Comparison of ENCODE assay signal across 23 cellular contexts in genomic region chr10:30596493-30597432, GRCh38. TPM values are rescaled to one million over a fixed set of nuclear protein-coding genes. Genes with fewer than 3 reads are reported as not detected.
A peak's percentile ranks its signal among the peaks of the same experiment; 100 is the strongest.
DNase-seq lines count a peak whose midpoint lies in the region; ATAC-seq, FAIRE-seq and TF ChIP-seq lines count a peak whose summit lies in the region.
"Not testable (repeated sequence)": the region's sequence is repeated elsewhere in the genome, so short reads cannot be mapped to it uniquely, and the experiment has no call there.
"Had no signal": no experiment of that assay in that cellular context is flagged by ENCODE, and none has a peak within 500 bp of the region (broad histone marks: within the 10 kb centered on the region; RNA-seq: fewer than 3 reads in every experiment).

No MANE protein-coding gene starts in this region.

- H3K27ac Mint-ChIP-seq in CD14-positive monocyte (peak overlapping the region in 5 of 7 donors; percentile 12 to 68 (median 47)), T-helper 17 cell (peak overlapping the region; percentile 45)
- H3K27ac Mint-ChIP-seq in nephron progenitor cell = not testable (repeated sequence)

- H3K9ac ChIP-seq in keratinocyte (ENCODE audit: control insufficient read depth, extremely low read depth, insufficient read depth, low read length) = not testable (repeated sequence)

- not testable (repeated sequence) for DNase-seq in CD14-positive monocyte (ENCODE audit: low spot score); T-helper 17 cell; bronchial epithelial cell (ENCODE audit: low read depth); keratinocyte (ENCODE audit: low read depth, low spot score); nephron progenitor cell
- DNase-seq in NCI-H2081 (lab: John Stamatoyannopoulos, UW) = peak; percentile 73 to 84

- CTCF ChIA-PET in HEK293 (lab: Yijun Ruan, JAX) = not testable (repeated sequence)

- H3K36me3 ChIP-seq in HEK293 (ENCODE audit: control insufficient read depth in 2 of 2, insufficient read depth in 1 of 2, low read length in 2 of 2); bronchial epithelial cell (ENCODE audit: control insufficient read depth, insufficient read depth, low read length); keratinocyte (ENCODE audit: control insufficient read depth in 2 of 2, extremely low read depth in 1 of 2, insufficient read depth in 2 of 2, low read length in 2 of 2): not testable (repeated sequence)

- H3K79me2 ChIP-seq in keratinocyte (ENCODE audit: control insufficient read depth, insufficient read depth, low read length) = not testable (repeated sequence)

- intact Hi-C loops in CD14-positive monocyte (cut with micrococcal nuclease) = not testable (repeated sequence)

- not testable (repeated sequence) for H3K4me1 ChIP-seq in HEK293 (ENCODE audit: control insufficient read depth, insufficient read depth, low read length); keratinocyte (ENCODE audit: control insufficient read depth, extremely low read depth, insufficient read depth, low read length)

- not testable (repeated sequence) for H3K9me1 ChIP-seq in keratinocyte (ENCODE audit: control insufficient read depth, extremely low read depth, insufficient read depth, low read length)

- not testable (repeated sequence) for H3K27me3 Mint-ChIP-seq in CD14-positive monocyte (ENCODE audit: low read depth in 3 of 3)
- H3K27me3 Mint-ChIP-seq in T-helper 17 cell (peaks cover 58% of the 10 kb centered on the region), nephron progenitor cell (ENCODE audit: low read depth, poor library complexity) (peaks cover 18% of the 10 kb centered on the region)

- H3K27ac ChIP-seq in HEK293 (ENCODE audit: extremely low read depth, low read depth, low read length); keratinocyte (ENCODE audit: control insufficient read depth, insufficient read depth, low read length): not testable (repeated sequence)

- dilution Hi-C loops in keratinocyte (cut with MboI; ENCODE audit: extremely low pct_ligation_motif_present, low sequenced_read_pairs) = not testable (repeated sequence)

- POLR2A ChIA-PET in HEK293 (lab: Yijun Ruan, JAX) = not testable (repeated sequence)

- not testable (repeated sequence) for TF ChIP-seq CTCF in CD14-positive monocyte (IDR thresholded peaks at IDR 0.05); HEK293 (tag by site-specific recombination; IDR thresholded peaks at IDR 0.05); bronchial epithelial cell (IDR thresholded peaks at IDR 0.05; ENCODE audit: insufficient read depth, low read length, severe bottlenecking); keratinocyte (optimal IDR thresholded peaks at IDR 0.05 in 1 of 3, IDR thresholded peaks at IDR 0.05 in 1 of 3, conservative IDR thresholded peaks at IDR 0.05 in 1 of 3; ENCODE audit: extremely low read depth in 1 of 3, insufficient read depth in 2 of 3, low read length in 3 of 3); nephron progenitor cell (IDR thresholded peaks at IDR 0.05)

- not testable (repeated sequence) for H4K20me1 ChIP-seq in keratinocyte (ENCODE audit: control insufficient read depth, extremely low read depth, insufficient read depth, low read length)

- H3K4me3 Mint-ChIP-seq in CD14-positive monocyte, T-helper 17 cell: not testable (repeated sequence)
- H3K4me3 Mint-ChIP-seq in nephron progenitor cell = peak overlapping the region; percentile 25

- FAIRE-seq in bronchial epithelial cell (lab: Jason Lieb, UNC) (peak; percentile 50), keratinocyte (lab: Jason Lieb, UNC) (peak; percentile 5)

- not testable (repeated sequence) for H3K27me3 ChIP-seq in bronchial epithelial cell (ENCODE audit: control insufficient read depth, insufficient read depth, low read length); keratinocyte (ENCODE audit: control insufficient read depth, extremely low read depth, insufficient read depth, low read length)

- peaks cover 23% of the 10 kb centered on the region for H3K4me1 Mint-ChIP-seq in CD14-positive monocyte
- H3K4me1 Mint-ChIP-seq in T-helper 17 cell = not testable (repeated sequence)
- peaks cover 31% of the 10 kb centered on the region for H3K4me1 Mint-ChIP-seq in nephron progenitor cell

- H3K4me3 ChIP-seq in HEK293 (ENCODE audit: low read depth, low read length); bronchial epithelial cell (ENCODE audit: low read depth, low read length); keratinocyte (ENCODE audit: control insufficient read depth in 2 of 3, extremely low read depth in 1 of 3, insufficient read depth in 2 of 3, low read depth in 1 of 3, low read length in 3 of 3): not testable (repeated sequence)

- H3K9me3 ChIP-seq in HEK293 (ENCODE audit: control insufficient read depth, insufficient read depth, low read depth, low read length); T-helper 17 cell (ENCODE audit: control insufficient read depth, low read length, poor library complexity, severe bottlenecking); keratinocyte (ENCODE audit: control insufficient read depth, low read depth, low read length): not testable (repeated sequence)

- not testable (repeated sequence) for H3K36me3 Mint-ChIP-seq in CD14-positive monocyte; T-helper 17 cell (ENCODE audit: low read depth); nephron progenitor cell (ENCODE audit: low read depth)

- H3K9me3 Mint-ChIP-seq in CD14-positive monocyte, nephron progenitor cell: not testable (repeated sequence)

- not testable (repeated sequence) for H3K4me2 ChIP-seq in keratinocyte (ENCODE audit: control insufficient read depth, extremely low read depth, insufficient read depth, low read depth, low read length)

- H2AFZ ChIP-seq in keratinocyte (ENCODE audit: control insufficient read depth, low read length) = not testable (repeated sequence)

- not testable (repeated sequence) for ATAC-seq in T-helper 17 cell

TF ChIP-seq in HEK293, 187 proteins besides CTCF, POLR2A, EP300 and RAD21:
- peak; percentile 83 for TF ChIP-seq GLIS1 (tag by site-specific recombination; IDR thresholded peaks at IDR 0.05)
- TF ChIP-seq ZIC2 (tag by site-specific recombination; IDR thresholded peaks at IDR 0.05) = peak; percentile 67
- TF ChIP-seq OSR2 (tag by site-specific recombination; IDR thresholded peaks at IDR 0.05) = 0 out of 2 replicates have a peak, but pooled peaks have one; percentile 13
- TF ChIP-seq ZNF610 (tag by site-specific recombination; IDR thresholded peaks at IDR 0.05; ENCODE audit: borderline replicate concordance) = peak; percentile 86; the same call in 1 of the 2 replicates
TF ChIP-seq in HEK293: peak in this region for 4; not testable (repeated sequence) for 183.

RNA-seq across cellular contexts. Expression of gene LYZL2, which starts 32.8 kb away (rescaled TPM):
- polyA plus RNA-seq in CD14-positive monocyte (not detected), keratinocyte (not detected in 3 replicates)
- total RNA-seq in T-helper 17 cell (not detected), bronchial epithelial cell (not detected in 2 replicates)
- polyA plus RNA-seq in keratinocyte (2011; ENCODE audit: low read depth) = not detected
- polyA plus RNA-seq in keratinocyte (2011; cell fraction: cytosol; rRNA removed) = not detected in 2 replicates
- not detected in 2 replicates for polyA plus RNA-seq in keratinocyte (2011; cell fraction: nucleus; rRNA removed)
- not detected in 2 replicates for polyA plus RNA-seq in keratinocyte (2012; ENCODE audit: low replicate concordance)
- polyA minus RNA-seq in keratinocyte = not detected in 3 replicates
- not detected for polyA minus RNA-seq in keratinocyte (2011; cell fraction: cytosol; rRNA and poly(A)+ RNA removed)
- polyA minus RNA-seq in keratinocyte (2011; cell fraction: nucleus; rRNA and poly(A)+ RNA removed) = not detected in 2 replicates
- total RNA-seq: activated CD4-positive, alpha-beta memory T cell treated with anti-CD3 and anti-CD28 coated beads for 36 hours; activated T-cell treated with anti-CD3 and anti-CD28 coated beads, Interleukin-2, amount 50 U/mL, for 72 hours; ascending aorta; Caco-2; dermis blood vessel endothelial cell; esophagus mucosa; fibroblast of villous mesenchyme; mammary epithelial cell; PC-9; progenitor cell of endocrine pancreas; Right ventricle myocardium inferior; stomach; uterus had no signal
- polyA plus RNA-seq: AG04450, IgD-negative memory B cell, mammary epithelial cell, stomach, thymus had no signal
